ENCODE assay signal across 20 cellular contexts in the genomic region with DNA sequence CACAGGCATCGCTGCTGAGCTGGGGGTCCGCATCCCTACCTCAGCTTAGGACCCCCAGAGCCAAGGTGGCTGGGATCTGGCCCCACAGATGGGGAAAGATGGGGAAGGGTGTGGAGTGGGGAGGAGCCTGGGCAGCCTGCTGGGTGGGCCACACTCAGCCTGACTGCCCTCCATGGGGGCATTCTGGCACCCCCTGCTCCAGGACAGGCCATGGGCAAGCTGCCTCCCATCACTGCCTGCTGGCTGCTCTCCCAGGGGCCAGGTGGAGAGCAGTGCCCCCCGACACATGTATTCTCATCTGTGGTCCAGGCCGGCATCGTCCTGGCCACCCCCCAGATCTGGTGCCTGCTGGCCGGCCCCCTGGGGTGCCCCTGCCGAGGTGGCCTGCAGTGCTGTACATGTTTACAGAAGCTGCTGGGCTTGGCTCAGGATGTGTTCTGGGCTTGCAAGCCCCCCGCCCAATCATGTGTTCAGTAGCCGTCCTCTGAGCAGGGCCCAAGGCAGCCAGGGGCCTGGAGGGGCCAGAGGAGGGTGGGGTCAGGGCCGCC. TPM values are rescaled to one million over a fixed set of nuclear protein-coding genes. Genes with fewer than 3 reads are reported as not detected.
A peak's percentile ranks its signal among the peaks of the same experiment; 100 is the strongest.
DNase-seq lines count a peak whose midpoint lies in the region; ATAC-seq and TF ChIP-seq lines count a peak whose summit lies in the region.
"Had no signal": no experiment of that assay in that cellular context is flagged by ENCODE, and none has a peak within 500 bp of the region (broad histone marks: within the 10 kb centered on the region; RNA-seq: fewer than 3 reads in every experiment).

No MANE protein-coding gene starts in this region.

- no peaks in the 10 kb centered on the region for H3K79me1 ChIP-seq in neuronal stem cell (ENCODE audit: low read depth, low read length)

- DNase-seq in NCI-H146 (lab: John Stamatoyannopoulos, UW) (peak; percentile 30), NCI-H146 treated with DMSO at 0.1 percent for 48 hours (lab: John Stamatoyannopoulos, UW; ENCODE audit: unreplicated experiment) (no peak), neuronal stem cell (ENCODE audit: low spot score) (no peak), 8988T (no peak)
- DNase-seq: ACHN; AML-193; BE2C; C1 segment of cervical spinal cord; Caco-2; CD4-positive, alpha-beta memory T cell; DMS153; DND-41; GOT3 had no signal

- H2AK5ac ChIP-seq in neuronal stem cell (ENCODE audit: low read depth, low read length), result no peak overlapping the region

- H3K4me3 ChIP-seq in HEK293 (ENCODE audit: low read depth, low read length), result no peak overlapping the region
- H3K4me3 ChIP-seq in neuronal stem cell (ENCODE audit: low read length in 2 of 2), result no peak overlapping the region
- H3K4me3 ChIP-seq: A549, HAP-1 had no signal

- peaks cover 72% of the 10 kb centered on the region for H3K36me3 Mint-ChIP-seq in dendritic cell treated with granulocyte-macrophage colony-stimulating factor and Interleukin-4, amounts not matched to agents 40 ng/mL and 50 ng/mL, for 4 days (ENCODE audit: low read depth)
- H3K36me3 Mint-ChIP-seq: CD4-positive, alpha-beta memory T cell had no signal

- no peaks in the 10 kb centered on the region for H3K27me3 ChIP-seq in neuronal stem cell (ENCODE audit: control insufficient read depth in 3 of 3, insufficient read depth in 3 of 3, low read depth in 1 of 3, low read length in 3 of 3)
- H3K27me3 ChIP-seq: BE2C had no signal

- no peak overlapping the region for H3K4ac ChIP-seq in neuronal stem cell (ENCODE audit: low read length)

- CTCF ChIA-PET in HEK293 (lab: Yijun Ruan, JAX), result interaction anchor here (0.5 to 2.3 kb wide), 3 partner anchors 43 to 1329 kb away, joined by 3 to 10 read pairs (median 4); no protein-coding TSS in a partner anchor

- no peak overlapping the region for H4K91ac ChIP-seq in neuronal stem cell (ENCODE audit: low read depth, low read length, poor library complexity)

- H2BK15ac ChIP-seq in neuronal stem cell (ENCODE audit: low read length), result no peak overlapping the region

- H3K4me3 Mint-ChIP-seq in dendritic cell treated with granulocyte-macrophage colony-stimulating factor and Interleukin-4, amounts not matched to agents 40 ng/mL and 50 ng/mL, for 4 days, result no peak overlapping the region
- H3K4me3 Mint-ChIP-seq: CD4-positive, alpha-beta memory T cell had no signal

- POLR2A ChIA-PET in HEK293 (lab: Yijun Ruan, JAX), result no interaction called here

- no peak overlapping the region for H2AFZ ChIP-seq in neuronal stem cell (ENCODE audit: low read length)

- peak overlapping the region; percentile 8 for H3K23ac ChIP-seq in neuronal stem cell (ENCODE audit: low read depth, low read length, poor library complexity)

- WGBS in neuronal stem cell (ENCODE audit: extremely low coverage in 2 of 2, insufficient read length in 2 of 2, insufficient replicate concordance in 1 of 2), 2 donors, result no CpG with 5 or more reads among the region's 10 CpGs

- intact Hi-C loops in dendritic cell treated with granulocyte-macrophage colony-stimulating factor and Interleukin-4, amounts not matched to agents 40 ng/mL and 50 ng/mL, for 4 days (cut with micrococcal nuclease), result no loop called here

- peaks cover 13% of the 10 kb centered on the region for H3K27me3 Mint-ChIP-seq in dendritic cell treated with granulocyte-macrophage colony-stimulating factor and Interleukin-4, amounts not matched to agents 40 ng/mL and 50 ng/mL, for 4 days

- peak overlapping the region; percentile 42 for H3K27ac Mint-ChIP-seq in dendritic cell treated with granulocyte-macrophage colony-stimulating factor and Interleukin-4, amounts not matched to agents 40 ng/mL and 50 ng/mL, for 4 days
- H3K27ac Mint-ChIP-seq: CD4-positive, alpha-beta memory T cell had no signal

- no peak overlapping the region for H3K4me2 ChIP-seq in neuronal stem cell (ENCODE audit: insufficient read depth, low read length, poor library complexity, severe bottlenecking)
- H3K4me2 ChIP-seq: A549 had no signal

- H3K36me3 ChIP-seq in HEK293 (ENCODE audit: control insufficient read depth in 2 of 2, insufficient read depth in 1 of 2, low read length in 2 of 2) (peaks cover 0 to 25% of the 10 kb centered on the region in 2 experiments; a peak in 1 of 3 replicates), neuronal stem cell (replicated peaks in 1 of 2; ENCODE audit: control insufficient read depth in 2 of 2, insufficient read depth in 2 of 2, low read length in 2 of 2) (peaks cover 15 to 32% of the 10 kb centered on the region in 2 donors)
- H3K36me3 ChIP-seq: BE2C, HAP-1 had no signal

- H3K14ac ChIP-seq in neuronal stem cell (ENCODE audit: low read length), result peak overlapping the region; percentile 21

- peak overlapping the region; percentile 29 for H2BK5ac ChIP-seq in neuronal stem cell (ENCODE audit: low read length)

- no peak overlapping the region for H3K27ac ChIP-seq in HEK293 (ENCODE audit: extremely low read depth, low read depth, low read length)
- no peak overlapping the region for H3K27ac ChIP-seq in neuronal stem cell (replicated peaks; ENCODE audit: low read length)
- H3K27ac ChIP-seq: 22Rv1, A549 had no signal

- no peak overlapping the region for H2BK12ac ChIP-seq in neuronal stem cell (ENCODE audit: low read length)

- H3K4me1 ChIP-seq in HEK293 (ENCODE audit: control insufficient read depth, insufficient read depth, low read length) (no peaks in the 10 kb centered on the region), neuronal stem cell (ENCODE audit: control insufficient read depth in 2 of 2, insufficient read depth in 1 of 2, low read depth in 1 of 2, low read length in 2 of 2) (peaks cover 16 to 38% of the 10 kb centered on the region in 2 donors)
- H3K4me1 ChIP-seq: BE2C, HAP-1 had no signal

- peak overlapping the region; percentile 44 for H3K9ac ChIP-seq in neuronal stem cell (ENCODE audit: low read depth, low read length, poor library complexity)

- no peak for ATAC-seq in HG03039 (IDR thresholded peaks at IDR 0.05; ENCODE audit: unreplicated experiment)
- ATAC-seq in HG02623 (IDR thresholded peaks at IDR 0.05; ENCODE audit: unreplicated experiment), result no peak
- ATAC-seq: A549 had no signal

- H3K9me3 Mint-ChIP-seq in dendritic cell treated with granulocyte-macrophage colony-stimulating factor and Interleukin-4, amounts not matched to agents 40 ng/mL and 50 ng/mL, for 4 days, result no peaks in the 10 kb centered on the region
- H3K9me3 Mint-ChIP-seq: CD4-positive, alpha-beta memory T cell had no signal

- no peak overlapping the region for H4K8ac ChIP-seq in neuronal stem cell (ENCODE audit: low read depth, low read length)

- H2BK120ac ChIP-seq in neuronal stem cell (ENCODE audit: low read depth, low read length), result no peak overlapping the region

- no peak for TF ChIP-seq CTCF in HEK293 (tag by site-specific recombination; IDR thresholded peaks at IDR 0.05)

- H3K9me3 ChIP-seq in HEK293 (ENCODE audit: control insufficient read depth, insufficient read depth, low read depth, low read length) (no peaks in the 10 kb centered on the region), neuronal stem cell (replicated peaks in 1 of 2; ENCODE audit: control insufficient read depth in 2 of 2, insufficient read depth in 1 of 2, low read depth in 1 of 2, low read length in 2 of 2) (no peaks in the 10 kb centered on the region)
- H3K9me3 ChIP-seq: A549, BE2C, Caco-2, HAP-1 had no signal

- H3K18ac ChIP-seq in neuronal stem cell (ENCODE audit: low read length), result peak overlapping the region; percentile 85

- peaks cover 40% of the 10 kb centered on the region for H3K4me1 Mint-ChIP-seq in dendritic cell treated with granulocyte-macrophage colony-stimulating factor and Interleukin-4, amounts not matched to agents 40 ng/mL and 50 ng/mL, for 4 days (ENCODE audit: low read depth)
- H3K4me1 Mint-ChIP-seq: CD4-positive, alpha-beta memory T cell had no signal

TF ChIP-seq in HEK293, 187 proteins besides CTCF, POLR2A, EP300 and RAD21:
- TF ChIP-seq ZNF311 (tag by site-specific recombination; IDR thresholded peaks at IDR 0.05; ENCODE audit: borderline replicate concordance) (no peak), GLIS1 (tag by site-specific recombination; IDR thresholded peaks at IDR 0.05) (peak; percentile 79), ZNF335 (tag by site-specific recombination; conservative IDR thresholded peaks at IDR 0.05) (peak; percentile 46), GLIS2 (tag by site-specific recombination; IDR thresholded peaks at IDR 0.05) (peak; percentile 60), ZIC2 (tag by site-specific recombination; IDR thresholded peaks at IDR 0.05) (peak; percentile 55)
- TF ChIP-seq, protein P1, sequence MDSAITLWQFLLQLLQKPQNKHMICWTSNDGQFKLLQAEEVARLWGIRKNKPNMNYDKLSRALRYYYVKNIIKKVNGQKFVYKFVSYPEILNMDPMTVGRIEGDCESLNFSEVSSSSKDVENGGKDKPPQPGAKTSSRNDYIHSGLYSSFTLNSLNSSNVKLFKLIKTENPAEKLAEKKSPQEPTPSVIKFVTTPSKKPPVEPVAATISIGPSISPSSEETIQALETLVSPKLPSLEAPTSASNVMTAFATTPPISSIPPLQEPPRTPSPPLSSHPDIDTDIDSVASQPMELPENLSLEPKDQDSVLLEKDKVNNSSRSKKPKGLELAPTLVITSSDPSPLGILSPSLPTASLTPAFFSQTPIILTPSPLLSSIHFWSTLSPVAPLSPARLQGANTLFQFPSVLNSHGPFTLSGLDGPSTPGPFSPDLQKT (IDR thresholded peaks at IDR 0.05; ENCODE audit: borderline replicate concordance, low read depth, low read length), result no peak
TF ChIP-seq in HEK293: peak in this region for 4.

RNA-seq across cellular contexts. Expression of a gene that starts 7.8 kb away (rescaled TPM):
- 5.7 TPM for polyA plus RNA-seq in neuronal stem cell (2013, experiment 1 of 2)
- 6.0 TPM for polyA plus RNA-seq in neuronal stem cell (2013, experiment 2 of 2)

RNA-seq across cellular contexts. Expression of a gene that starts 47.7 kb away (rescaled TPM):
- polyA plus RNA-seq in neuronal stem cell (2013, experiment 1 of 2), result 258 TPM
- 242 TPM for polyA plus RNA-seq in neuronal stem cell (2013, experiment 2 of 2)

RNA-seq across cellular contexts. Expression of a gene that starts 48.0 kb away (rescaled TPM):
- 30.6 TPM for polyA plus RNA-seq in neuronal stem cell (2013, experiment 1 of 2)
- polyA plus RNA-seq in neuronal stem cell (2013, experiment 2 of 2), result 31.0 TPM
